ENCODE assay signal across 30 cellular contexts in genomic region chr5:120174089-120174488, GRCh38.
"Had no signal": no experiment of that assay in that cellular context is flagged by ENCODE, and none has a peak within 500 bp of the region (broad histone marks: within the 10 kb centered on the region; RNA-seq: fewer than 3 reads in every experiment).

No MANE protein-coding gene starts in this region.

- H3K27me3 Mint-ChIP-seq: activated B cell treated with CpG ODN at 0.5 μM for 24 hours; activated CD8-positive, alpha-beta T cell treated with anti-CD3 and anti-CD28 coated beads for 36 hours; activated naive CD8-positive, alpha-beta T cell; activated T-helper 17 cell treated with anti-CD3 and anti-CD28 coated beads, Interleukin-2, amount 50 U/mL, for 72 hours; T-helper 17 cell had no signal

- DNase-seq: activated B cell treated with CpG ODN at 0.5 μM for 24 hours; activated CD4-positive, alpha-beta T cell treated with anti-CD3 and anti-CD28 coated beads for 48 hours; activated CD4-positive, alpha-beta T cell treated with anti-CD3 and anti-CD28 coated beads, Interleukin-2, amount 50 U/mL, for 1 hour; activated CD4-positive, alpha-beta T cell treated with anti-CD3 and anti-CD28 coated beads, Interleukin-2, amount 50 U/mL, for 48 hours; activated CD8-positive, alpha-beta memory T cell treated with anti-CD3 and anti-CD28 coated beads for 24 hours; activated CD8-positive, alpha-beta T cell treated with anti-CD3 and anti-CD28 coated beads for 36 hours; activated effector memory CD4-positive, alpha-beta T cell treated with Interleukin-2 at 50 U/mL for 16 hours; activated gamma-delta T cell treated with Interleukin-2 at 50 U/mL for 16 hours; activated naive CD4-positive, alpha-beta T cell treated with anti-CD3 and anti-CD28 coated beads, Interleukin-2, amount 50 U/mL, for 16 hours; activated naive CD4-positive, alpha-beta T cell treated with Interleukin-2 at 50 U/mL for 16 hours; activated T-cell treated with anti-CD3 and anti-CD28 coated beads, Interleukin-2, amount 50 U/mL, for 4 hours; amniotic stem cell; anterior cingulate cortex; body of pancreas; caudate nucleus; cortex of kidney; dermis blood vessel endothelial cell; effector CD4-positive, alpha-beta T cell; esophagus squamous epithelium; foreskin melanocyte; T-helper 1 cell; T-helper 17 cell; T1000; WERI-Rb-1 had no signal

- H3K4me1 ChIP-seq: body of pancreas, esophagus squamous epithelium, gastroesophageal sphincter had no signal

- H3K36me3 Mint-ChIP-seq: activated naive CD8-positive, alpha-beta T cell had no signal

- H3K27me3 ChIP-seq: body of pancreas, esophagus squamous epithelium, gastroesophageal sphincter had no signal

- H3K9me3 Mint-ChIP-seq: activated CD8-positive, alpha-beta T cell treated with anti-CD3 and anti-CD28 coated beads for 36 hours had no signal

- H3K9me3 ChIP-seq: body of pancreas, esophagus squamous epithelium, gastroesophageal sphincter had no signal

- H3K27ac ChIP-seq: body of pancreas, epithelial cell of prostate, esophagus squamous epithelium, gastroesophageal sphincter, WERI-Rb-1 had no signal

- H3K36me3 ChIP-seq: esophagus squamous epithelium, gastroesophageal sphincter, WERI-Rb-1 had no signal

- H3K4me3 Mint-ChIP-seq: activated B cell treated with CpG ODN at 0.5 μM for 24 hours; activated CD8-positive, alpha-beta T cell treated with anti-CD3 and anti-CD28 coated beads for 36 hours; activated naive CD8-positive, alpha-beta T cell; activated T-cell treated with anti-CD3 and anti-CD28 coated beads, Interleukin-2, amount 50 U/mL, for 4 hours; activated T-helper 17 cell treated with anti-CD3 and anti-CD28 coated beads, Interleukin-2, amount 50 U/mL, for 72 hours; T-helper 17 cell; T-helper 2 cell treated with Interferon-gamma antibody and Interleukin-4, amounts not matched to agents 5 μg/mL and 100 μg/mL, for 36 hours had no signal

- H3K4me1 Mint-ChIP-seq: activated B cell treated with CpG ODN at 0.5 μM for 24 hours; activated T-helper 17 cell treated with anti-CD3 and anti-CD28 coated beads, Interleukin-2, amount 50 U/mL, for 72 hours; T-helper 17 cell had no signal

- H3K27ac Mint-ChIP-seq: activated B cell treated with CpG ODN at 0.5 μM for 24 hours; activated CD8-positive, alpha-beta T cell treated with anti-CD3 and anti-CD28 coated beads for 36 hours; activated naive CD8-positive, alpha-beta T cell; activated T-helper 17 cell treated with anti-CD3 and anti-CD28 coated beads, Interleukin-2, amount 50 U/mL, for 72 hours; T-helper 17 cell; T-helper 2 cell treated with Interferon-gamma antibody and Interleukin-4, amounts not matched to agents 5 μg/mL and 100 μg/mL, for 36 hours had no signal

- H3K4me3 ChIP-seq: body of pancreas, esophagus squamous epithelium, gastroesophageal sphincter had no signal

- ATAC-seq: activated CD4-positive, CD25-positive, alpha-beta regulatory T cell treated with anti-CD3 and anti-CD28 coated beads, Interleukin-2, amount 50 U/mL, for 24 hours; activated CD8-positive, alpha-beta T cell treated with anti-CD3 and anti-CD28 coated beads for 36 hours; activated T-helper 17 cell treated with anti-CD3 and anti-CD28 coated beads, Interleukin-2, amount 50 U/mL, for 72 hours; body of pancreas; gastroesophageal sphincter; T-helper 17 cell had no signal
